In genomic region chr20:20712474-20713243, GRCh38 we compare ENCODE assay signal across 8 cellular contexts. TPM values are rescaled to one million over a fixed set of nuclear protein-coding genes. Genes with fewer than 3 reads are reported as not detected.
DNase-seq lines count a peak whose midpoint lies in the region; ATAC-seq and TF ChIP-seq lines count a peak whose summit lies in the region.

RALGAPA2 (minus strand) TSS chr20:20712644; CDS start chr20:20712480, 164 bp downstream.

- peaks cover 6% of the 10 kb centered on the region for H3K9me3 Mint-ChIP-seq in activated T-helper 2 cell treated with anti-CD3 and anti-CD28 coated beads, Interferon-gamma antibody, Interleukin-2, Interleukin-4, amounts not matched to agents 10 μg/mL and 5 μg/mL and 100 μg/mL, durations not matched to agents 14 hours and 24 hours and 36 hours
- peaks cover 0 to 2% (median 0%) of the 10 kb centered on the region in 9 donors for H3K9me3 Mint-ChIP-seq in naive thymus-derived CD8-positive, alpha-beta T cell

- POLR2A ChIA-PET in naive thymus-derived CD8-positive, alpha-beta T cell (lab: Charles Lee), result interaction anchor here (0.6 kb wide), 1 partner anchor 441 kb away, joined by 3 read pairs; no protein-coding TSS in a partner anchor

- intact Hi-C loops in activated T-helper 2 cell treated with anti-CD3 and anti-CD28 coated beads, Interferon-gamma antibody, Interleukin-2, Interleukin-4, amounts not matched to agents 10 μg/mL and 5 μg/mL and 100 μg/mL, durations not matched to agents 14 hours and 24 hours and 36 hours (cut with micrococcal nuclease), result loop anchor here (2.0 to 5.0 kb wide), 3 partner anchors 35 to 414 kb away; partner anchors contain the start of gene KIZ

- ATAC-seq in RWPE2 (ENCODE audit: low read depth), result peak; percentile 97
- peak; percentile 95 to 96 for ATAC-seq in naive thymus-derived CD8-positive, alpha-beta T cell

- DNase-seq in Daoy (ENCODE audit: low read depth) (peak; percentile 98), H4 (ENCODE audit: low spot score) (peak; percentile 98), LoVo (ENCODE audit: low spot score) (peak; percentile 97), RWPE2 (ENCODE audit: low spot score) (peak; percentile 98), fibroblast of mammary gland (ENCODE audit: low read depth) (peak; percentile 97)
- peak; percentile 92 for DNase-seq in activated T-helper 2 cell treated with anti-CD3 and anti-CD28 coated beads, Interferon-gamma antibody, Interleukin-2, Interleukin-4, amounts not matched to agents 10 μg/mL and 5 μg/mL and 100 μg/mL, durations not matched to agents 14 hours and 24 hours and 36 hours (ENCODE audit: low spot score)
- peak; percentile 86 to 98 (median 94) for DNase-seq in naive thymus-derived CD8-positive, alpha-beta T cell
- DNase-seq in stimulated activated naive CD4-positive, alpha-beta T cell (lab: John Stamatoyannopoulos, UW), result peak; percentile 90 to 99 (median 96)

- peak within 1 kb of the TSS; percentile 86 for H3K27ac Mint-ChIP-seq in activated T-helper 2 cell treated with anti-CD3 and anti-CD28 coated beads, Interferon-gamma antibody, Interleukin-2, Interleukin-4, amounts not matched to agents 10 μg/mL and 5 μg/mL and 100 μg/mL, durations not matched to agents 14 hours and 24 hours and 36 hours
- peak within 1 kb of the TSS; percentile 93 to 98 (median 96) for H3K27ac Mint-ChIP-seq in naive thymus-derived CD8-positive, alpha-beta T cell

- peaks cover 5% of the 10 kb centered on the region for H3K4me1 ChIP-seq in RWPE2 (ENCODE audit: insufficient read depth, poor library complexity, severe bottlenecking)

- peaks cover 19% of the 10 kb centered on the region for H3K36me3 Mint-ChIP-seq in activated T-helper 2 cell treated with anti-CD3 and anti-CD28 coated beads, Interferon-gamma antibody, Interleukin-2, Interleukin-4, amounts not matched to agents 10 μg/mL and 5 μg/mL and 100 μg/mL, durations not matched to agents 14 hours and 24 hours and 36 hours (ENCODE audit: low read depth)
- peaks cover 0 to 5% (median 0%) of the 10 kb centered on the region in 3 donors for H3K36me3 Mint-ChIP-seq in naive thymus-derived CD8-positive, alpha-beta T cell

- H3K27ac ChIP-seq in RWPE2 (ENCODE audit: poor library complexity, severe bottlenecking), result peak within 1 kb of the TSS; percentile 30

- no peaks in the 10 kb centered on the region for H3K9me3 ChIP-seq in RWPE2 (ENCODE audit: severe bottlenecking)

- peak within 1 kb of the TSS; percentile 87 for H3K4me3 Mint-ChIP-seq in activated T-helper 2 cell treated with anti-CD3 and anti-CD28 coated beads, Interferon-gamma antibody, Interleukin-2, Interleukin-4, amounts not matched to agents 10 μg/mL and 5 μg/mL and 100 μg/mL, durations not matched to agents 14 hours and 24 hours and 36 hours (ENCODE audit: low read depth)
- H3K4me3 Mint-ChIP-seq in naive thymus-derived CD8-positive, alpha-beta T cell, result peak within 1 kb of the TSS; percentile 91 to 97 (median 94)

- H3K27me3 ChIP-seq in RWPE2 (ENCODE audit: insufficient read depth, poor library complexity, severe bottlenecking), result no peaks in the 10 kb centered on the region

- TF ChIP-seq CTCF in RWPE2 (IDR thresholded peaks at IDR 0.05; ENCODE audit: poor library complexity, severe bottlenecking), result no peak
- TF ChIP-seq CTCF in fibroblast of mammary gland (conservative IDR thresholded peaks at IDR 0.05; ENCODE audit: control insufficient read depth, insufficient read depth, low read depth, low read length), result no peak

- H3K36me3 ChIP-seq in RWPE2 (ENCODE audit: low read depth), result no peaks in the 10 kb centered on the region

- H3K27me3 Mint-ChIP-seq in activated T-helper 2 cell treated with anti-CD3 and anti-CD28 coated beads, Interferon-gamma antibody, Interleukin-2, Interleukin-4, amounts not matched to agents 10 μg/mL and 5 μg/mL and 100 μg/mL, durations not matched to agents 14 hours and 24 hours and 36 hours (ENCODE audit: low read depth), result no peaks in the 10 kb centered on the region
- H3K27me3 Mint-ChIP-seq in naive thymus-derived CD8-positive, alpha-beta T cell, result no peaks in the 10 kb centered on the region

- H3K4me1 Mint-ChIP-seq in activated T-helper 2 cell treated with anti-CD3 and anti-CD28 coated beads, Interferon-gamma antibody, Interleukin-2, Interleukin-4, amounts not matched to agents 10 μg/mL and 5 μg/mL and 100 μg/mL, durations not matched to agents 14 hours and 24 hours and 36 hours (ENCODE audit: low read depth), result peaks cover 27% of the 10 kb centered on the region
- peaks cover 14 to 35% (median 34%) of the 10 kb centered on the region in 4 donors for H3K4me1 Mint-ChIP-seq in naive thymus-derived CD8-positive, alpha-beta T cell

- H3K4me3 ChIP-seq in RWPE2 (ENCODE audit: severe bottlenecking) (peak within 1 kb of the TSS; percentile 90), fibroblast of mammary gland (ENCODE audit: control insufficient read depth, low read depth, low read length) (peak within 1 kb of the TSS; percentile 65)

RNA-seq across cellular contexts. Expression of gene RALGAPA2, which starts in this region (rescaled TPM):
- 3.7 and 5.9 TPM in 2 replicates for total RNA-seq in Daoy (2014; rRNA removed; shearing (Covaris generic))
- 2.4 and 4.5 TPM in 2 replicates for total RNA-seq in H4 (2014; rRNA removed; shearing (Covaris generic))
- 22.1 and 25.0 TPM in 2 replicates for total RNA-seq in activated T-helper 2 cell treated with anti-CD3 and anti-CD28 coated beads, Interferon-gamma antibody, Interleukin-2, Interleukin-4, amounts not matched to agents 10 μg/mL and 5 μg/mL and 100 μg/mL, durations not matched to agents 14 hours and 24 hours and 36 hours
- 10 to 100 TPM; 28.2 to 32.0 TPM for total RNA-seq in naive thymus-derived CD8-positive, alpha-beta T cell
- polyA plus RNA-seq in naive thymus-derived CD8-positive, alpha-beta T cell, result 1 to 10 TPM; 4.5 to 6.8 (median 5.8) TPM

Comparison
In these comparisons a context has a peak if more than half of its experiments do, and no peak if none do; other contexts are left out.
1. Peak in every context shown above with its lines: DNase-seq, ATAC-seq, H3K4me3 ChIP-seq and H3K27ac ChIP-seq.